Comparison of ENCODE assay signal across 14 cellular contexts in genomic region chr1:195082183-195082582, GRCh38.
DNase-seq lines count a peak whose midpoint lies in the region; ATAC-seq and TF ChIP-seq lines count a peak whose summit lies in the region.
"Had no signal": no experiment of that assay in that cellular context is flagged by ENCODE, and none has a peak within 500 bp of the region (broad histone marks: within the 10 kb centered on the region; RNA-seq: fewer than 3 reads in every experiment).

No MANE protein-coding gene starts in this region.

- H3K9me3 ChIP-seq in RWPE2 (ENCODE audit: severe bottlenecking), result no peaks in the 10 kb centered on the region
- H3K9me3 ChIP-seq in CD8-positive, alpha-beta memory T cell (ENCODE audit: low read length), result no peaks in the 10 kb centered on the region

- H3K27me3 ChIP-seq in RWPE2 (ENCODE audit: insufficient read depth, poor library complexity, severe bottlenecking), result no peaks in the 10 kb centered on the region
- H3K27me3 ChIP-seq in CD8-positive, alpha-beta memory T cell (ENCODE audit: insufficient read depth, low read length, poor library complexity, severe bottlenecking), result no peaks in the 10 kb centered on the region

- no peak overlapping the region for H3K27ac ChIP-seq in RWPE2 (ENCODE audit: poor library complexity, severe bottlenecking)
- H3K27ac ChIP-seq in CD8-positive, alpha-beta memory T cell (ENCODE audit: low read depth, low read length), result no peak overlapping the region

- no peak overlapping the region for H3K27ac Mint-ChIP-seq in natural killer cell treated with Interleukin-12 subunit alpha and Interleukin-12 subunit beta and Interleukin-15 and Interleukin-18, amount 100 ng/mL, for 72 hours
- no peak overlapping the region for H3K27ac Mint-ChIP-seq in CD8-positive, alpha-beta memory T cell

- no peaks in the 10 kb centered on the region for H3K27me3 Mint-ChIP-seq in natural killer cell treated with Interleukin-12 subunit alpha and Interleukin-12 subunit beta and Interleukin-15 and Interleukin-18, amount 100 ng/mL, for 72 hours
- H3K27me3 Mint-ChIP-seq in CD8-positive, alpha-beta memory T cell, result no peaks in the 10 kb centered on the region

- no peak overlapping the region for H3K4me3 ChIP-seq in RWPE2 (ENCODE audit: severe bottlenecking)
- H3K4me3 ChIP-seq in retinal pigment epithelial cell (ENCODE audit: low read length), result no peak overlapping the region
- H3K4me3 ChIP-seq in CD8-positive, alpha-beta memory T cell (ENCODE audit: low read length), result no peak overlapping the region

- peaks cover 17% of the 10 kb centered on the region for H3K9me3 Mint-ChIP-seq in natural killer cell treated with Interleukin-12 subunit alpha and Interleukin-12 subunit beta and Interleukin-15 and Interleukin-18, amount 100 ng/mL, for 72 hours
- no peaks in the 10 kb centered on the region for H3K9me3 Mint-ChIP-seq in CD8-positive, alpha-beta memory T cell

- POLR2A ChIA-PET in CD8-positive, alpha-beta memory T cell (lab: Charles Lee), result no interaction called here

- TF ChIP-seq CTCF in RWPE2 (IDR thresholded peaks at IDR 0.05; ENCODE audit: poor library complexity, severe bottlenecking), result no peak
- no peak for TF ChIP-seq CTCF in retinal pigment epithelial cell (conservative IDR thresholded peaks at IDR 0.05; ENCODE audit: low read depth, low read length)

- peak; percentile 40; the same call in 1 of the 3 replicates for ATAC-seq in RWPE2 (ENCODE audit: low read depth)
- no peak for ATAC-seq in natural killer cell treated with Interleukin-12 subunit alpha and Interleukin-12 subunit beta and Interleukin-15 and Interleukin-18, amount 100 ng/mL, for 72 hours

- DNase-seq in HPDE6-E6E7 (ENCODE audit: extremely low spot score) (peak; percentile 10), RWPE2 (ENCODE audit: low spot score) (no peak), dedifferentiated amniotic fluid mesenchymal stem cell (ENCODE audit: extremely low spot score) (peak; percentile 53), retinal pigment epithelial cell (ENCODE audit: low read depth) (peak; percentile 27), HT-29 (ENCODE audit: low spot score) (no peak)
- DNase-seq in natural killer cell treated with Interleukin-12 subunit alpha and Interleukin-12 subunit beta and Interleukin-15 and Interleukin-18, amount 100 ng/mL, for 72 hours (ENCODE audit: low spot score), result no peak
- DNase-seq in CD8-positive, alpha-beta memory T cell, result no peak
- DNase-seq: C1 segment of cervical spinal cord; DMS153; NCI-H1436 treated with DMSO at 0.1 percent for 48 hours; NCI-H2227 treated with DMSO at 0.1 percent for 48 hours; NCI-H526 treated with DMSO at 0.1 percent for 48 hours; NK-92 treated with Interleukin-12 subunit alpha and Interleukin-12 subunit beta, amount 100 ng/mL, for 24 hours; T-helper 1 cell had no signal

- CTCF ChIA-PET in CD8-positive, alpha-beta memory T cell (lab: Charles Lee), result no interaction called here

- H3K4me1 Mint-ChIP-seq in natural killer cell treated with Interleukin-12 subunit alpha and Interleukin-12 subunit beta and Interleukin-15 and Interleukin-18, amount 100 ng/mL, for 72 hours (ENCODE audit: low read depth in 2 of 2), result no peaks in the 10 kb centered on the region
- no peaks in the 10 kb centered on the region for H3K4me1 Mint-ChIP-seq in CD8-positive, alpha-beta memory T cell

- H3K36me3 Mint-ChIP-seq in natural killer cell treated with Interleukin-12 subunit alpha and Interleukin-12 subunit beta and Interleukin-15 and Interleukin-18, amount 100 ng/mL, for 72 hours, result no peaks in the 10 kb centered on the region
- H3K36me3 Mint-ChIP-seq in CD8-positive, alpha-beta memory T cell, result no peaks in the 10 kb centered on the region

- H3K4me3 Mint-ChIP-seq in natural killer cell treated with Interleukin-12 subunit alpha and Interleukin-12 subunit beta and Interleukin-15 and Interleukin-18, amount 100 ng/mL, for 72 hours, result no peak overlapping the region
- no peak overlapping the region for H3K4me3 Mint-ChIP-seq in CD8-positive, alpha-beta memory T cell

- H3K36me3 ChIP-seq in RWPE2 (ENCODE audit: low read depth), result no peaks in the 10 kb centered on the region
- H3K36me3 ChIP-seq in CD8-positive, alpha-beta memory T cell (ENCODE audit: insufficient read depth, low read length), result no peaks in the 10 kb centered on the region

- no peaks in the 10 kb centered on the region for H3K4me1 ChIP-seq in RWPE2 (ENCODE audit: insufficient read depth, poor library complexity, severe bottlenecking)
- H3K4me1 ChIP-seq in CD8-positive, alpha-beta memory T cell (ENCODE audit: insufficient read depth, low read length), result no peaks in the 10 kb centered on the region

Comparison
In these comparisons a context has a peak if more than half of its experiments do, and no peak if none do; other contexts are left out.
1. DNase-seq: peak in HPDE6-E6E7 (single experiment), dedifferentiated amniotic fluid mesenchymal stem cell (single experiment) and retinal pigment epithelial cell (single experiment); none in RWPE2 (single experiment), natural killer cell treated with Interleukin-12 subunit alpha and Interleukin-12 subunit beta and Interleukin-15 and Interleukin-18, amount 100 ng/mL, for 72 hours (single experiment), HT-29 (single experiment) and CD8-positive, alpha-beta memory T cell (0 of 5).